Comparison of ENCODE assay signal across 2 cellular contexts in genomic region chr19:55590621-55591020, GRCh38.
TF ChIP-seq lines count a peak whose summit lies in the region.

No MANE protein-coding gene starts in this region.

TF ChIP-seq in A549, 52 proteins besides CTCF, POLR2A, EP300 and RAD21:
- no peak for TF ChIP-seq HEYL (CRISPR knock-in tag; IDR thresholded peaks at IDR 0.05)
- TF ChIP-seq ZNF302 (CRISPR knock-in tag; IDR thresholded peaks at IDR 0.05), result no peak
- TF ChIP-seq POLR2AphosphoS2 (conservative IDR thresholded peaks at IDR 0.05; ENCODE audit: low read length), result no peak
- no peak for TF ChIP-seq HMGXB4 (CRISPR knock-in tag; IDR thresholded peaks at IDR 0.05; ENCODE audit: borderline replicate concordance)
- TF ChIP-seq KDM5A (IDR thresholded peaks at IDR 0.05), result no peak
- TF ChIP-seq CBX8 (IDR thresholded peaks at IDR 0.05), result no peak
- TF ChIP-seq ZFP36 (IDR thresholded peaks at IDR 0.05; ENCODE audit: borderline replicate concordance, partially characterized antibody), result no peak
- TF ChIP-seq RCOR1 (IDR thresholded peaks at IDR 0.05; ENCODE audit: low read depth, low read length), result no peak
- TF ChIP-seq SREBF2 (IDR thresholded peaks at IDR 0.05), result no peak
- no peak for TF ChIP-seq NFE2L2 (conservative IDR thresholded peaks at IDR 0.05; ENCODE audit: low read length)
- TF ChIP-seq EHF (CRISPR knock-in tag; IDR thresholded peaks at IDR 0.05), result no peak

TF ChIP-seq in K562, 482 proteins besides CTCF, POLR2A, EP300 and RAD21:
- no peak for TF ChIP-seq MXD1 (CRISPR knock-in tag; IDR thresholded peaks at IDR 0.05; ENCODE audit: borderline replicate concordance, poor library complexity, severe bottlenecking)
- TF ChIP-seq PTBP1 (IDR thresholded peaks at IDR 0.05; ENCODE audit: low read depth, low read length), result no peak
- no peak for TF ChIP-seq ADNP (tag; IDR thresholded peaks at IDR 0.05)
- no peak for TF ChIP-seq ARID4B (CRISPR knock-in tag; IDR thresholded peaks at IDR 0.05)
- TF ChIP-seq GTF3C2 (IDR thresholded peaks at IDR 0.05; ENCODE audit: borderline replicate concordance, extremely low read depth, insufficient read length), result no peak
- TF ChIP-seq PKNOX1 (IDR thresholded peaks at IDR 0.05), result peak; percentile 54
- peak; percentile 51; the same call in 1 of the 2 replicates for TF ChIP-seq POLR2AphosphoS2 (IDR thresholded peaks at IDR 0.05; ENCODE audit: low read length)
